ENCODE assay signal across 9 cellular contexts in genomic region chr15:44727462-44728231, GRCh38. TPM values are rescaled to one million over a fixed set of nuclear protein-coding genes. Genes with fewer than 3 reads are reported as not detected.
DNase-seq lines count a peak whose midpoint lies in the region; ATAC-seq and TF ChIP-seq lines count a peak whose summit lies in the region.
"Had no signal": no experiment of that assay in that cellular context is flagged by ENCODE, and none has a peak within 500 bp of the region (broad histone marks: within the 10 kb centered on the region; RNA-seq: fewer than 3 reads in every experiment).

No MANE protein-coding gene starts in this region.

- no peak for ATAC-seq in activated CD4-positive, alpha-beta T cell treated with anti-CD3 and anti-CD28 coated beads for 36 hours
- ATAC-seq in left lung (no peak), HG02571 (IDR thresholded peaks at IDR 0.05; ENCODE audit: unreplicated experiment) (no peak)

- H3K27me3 Mint-ChIP-seq in activated CD4-positive, alpha-beta T cell treated with anti-CD3 and anti-CD28 coated beads for 36 hours, result no peaks in the 10 kb centered on the region
- no peaks in the 10 kb centered on the region for H3K27me3 Mint-ChIP-seq in activated T-helper 2 cell treated with anti-CD3 and anti-CD28 coated beads, Interferon-gamma antibody, Interleukin-2, Interleukin-4, amounts not matched to agents 10 μg/mL and 5 μg/mL and 100 μg/mL, durations not matched to agents 14 hours and 24 hours and 36 hours (ENCODE audit: low read depth)

- peaks cover 0 to 9% of the 10 kb centered on the region in 2 donors for H3K36me3 ChIP-seq in left lung

- H3K4me3 ChIP-seq in left lung, result peak overlapping the region in 1 of 2 donors; percentile 72

- peaks cover 66% of the 10 kb centered on the region for H3K4me1 Mint-ChIP-seq in activated CD4-positive, alpha-beta T cell treated with anti-CD3 and anti-CD28 coated beads for 36 hours
- peaks cover 60% of the 10 kb centered on the region for H3K4me1 Mint-ChIP-seq in activated T-helper 2 cell treated with anti-CD3 and anti-CD28 coated beads, Interferon-gamma antibody, Interleukin-2, Interleukin-4, amounts not matched to agents 10 μg/mL and 5 μg/mL and 100 μg/mL, durations not matched to agents 14 hours and 24 hours and 36 hours (ENCODE audit: low read depth)

- CTCF ChIA-PET in activated CD4-positive, alpha-beta T cell treated with anti-CD3 and anti-CD28 coated beads for 36 hours (lab: Charles Lee), result interaction anchor here (0.6 to 6.0 kb wide), 7 partner anchors 9 to 143 kb away, joined by 3 to 113 read pairs (median 4); partner anchors contain the start of genes B2M, PATL2, SPG11 and TRIM69

- H3K9me3 ChIP-seq in left lung, result no peaks in the 10 kb centered on the region

- no peaks in the 10 kb centered on the region for H3K27me3 ChIP-seq in left lung

- peak; percentile 42 for DNase-seq in activated CD4-positive, alpha-beta T cell treated with anti-CD3 and anti-CD28 coated beads for 36 hours
- DNase-seq in activated CD4-positive, alpha-beta T cell treated with anti-CD3 and anti-CD28 coated beads for 48 hours, result no peak
- no peak for DNase-seq in activated T-helper 2 cell treated with anti-CD3 and anti-CD28 coated beads, Interferon-gamma antibody, Interleukin-2, Interleukin-4, amounts not matched to agents 10 μg/mL and 5 μg/mL and 100 μg/mL, durations not matched to agents 14 hours and 24 hours and 36 hours (ENCODE audit: low spot score)
- no peak for DNase-seq in left lung
- no peak for DNase-seq in HUDEP-2 (lab: John Stamatoyannopoulos, UW; ENCODE audit: unreplicated experiment in 76 of 76)
- DNase-seq in C1 segment of cervical spinal cord (lab: John Stamatoyannopoulos, UW), result no peak
- DNase-seq: effector CD8-positive, alpha-beta T cell had no signal

- intact Hi-C loops in activated CD4-positive, alpha-beta T cell treated with anti-CD3 and anti-CD28 coated beads for 36 hours (cut with DNase I, micrococcal nuclease), result loop anchor here (1.0 to 5.0 kb wide), 13 partner anchors 8 to 675 kb away; partner anchors contain the start of genes SPG11 (in 2 of the 2), B2M (in 1 of the 2), CTDSPL2 (in 1 of the 2) and EIF3J (in 1 of the 2)
- intact Hi-C loops in activated T-helper 2 cell treated with anti-CD3 and anti-CD28 coated beads, Interferon-gamma antibody, Interleukin-2, Interleukin-4, amounts not matched to agents 10 μg/mL and 5 μg/mL and 100 μg/mL, durations not matched to agents 14 hours and 24 hours and 36 hours (cut with micrococcal nuclease), result loop anchor here (1.0 to 10.0 kb wide), 8 partner anchors 8 to 903 kb away; partner anchors contain the start of genes B2M, EIF3J, GOLM2 and MFAP1
- intact Hi-C loops in left lung (cut with DNase I), result no loop called here

- H3K27ac ChIP-seq in left lung, result peak overlapping the region; percentile 98
- peak overlapping the region; percentile 3 for H3K27ac ChIP-seq in temporal lobe (ENCODE audit: low read depth, low read length)

- H3K9me3 Mint-ChIP-seq in activated CD4-positive, alpha-beta T cell treated with anti-CD3 and anti-CD28 coated beads for 36 hours (ENCODE audit: low read depth), result no peaks in the 10 kb centered on the region
- no peaks in the 10 kb centered on the region for H3K9me3 Mint-ChIP-seq in activated T-helper 2 cell treated with anti-CD3 and anti-CD28 coated beads, Interferon-gamma antibody, Interleukin-2, Interleukin-4, amounts not matched to agents 10 μg/mL and 5 μg/mL and 100 μg/mL, durations not matched to agents 14 hours and 24 hours and 36 hours

- peaks cover 31% of the 10 kb centered on the region for H3K36me3 Mint-ChIP-seq in activated CD4-positive, alpha-beta T cell treated with anti-CD3 and anti-CD28 coated beads for 36 hours (ENCODE audit: low read depth)
- peaks cover 31% of the 10 kb centered on the region for H3K36me3 Mint-ChIP-seq in activated T-helper 2 cell treated with anti-CD3 and anti-CD28 coated beads, Interferon-gamma antibody, Interleukin-2, Interleukin-4, amounts not matched to agents 10 μg/mL and 5 μg/mL and 100 μg/mL, durations not matched to agents 14 hours and 24 hours and 36 hours (ENCODE audit: low read depth)

- H3K4me3 Mint-ChIP-seq in activated CD4-positive, alpha-beta T cell treated with anti-CD3 and anti-CD28 coated beads for 36 hours, result peak overlapping the region; percentile 91
- H3K4me3 Mint-ChIP-seq in activated T-helper 2 cell treated with anti-CD3 and anti-CD28 coated beads, Interferon-gamma antibody, Interleukin-2, Interleukin-4, amounts not matched to agents 10 μg/mL and 5 μg/mL and 100 μg/mL, durations not matched to agents 14 hours and 24 hours and 36 hours (ENCODE audit: low read depth), result peak overlapping the region; percentile 53

- POLR2A ChIA-PET in activated CD4-positive, alpha-beta T cell treated with anti-CD3 and anti-CD28 coated beads for 36 hours (lab: Charles Lee), result interaction anchor here (0.7 to 15.3 kb wide), 8 partner anchors 9 to 95 kb away, joined by 3 to 474 read pairs (median 10); partner anchors contain the start of genes B2M, PATL2, SPG11 and TRIM69

- H3K27ac Mint-ChIP-seq in activated CD4-positive, alpha-beta T cell treated with anti-CD3 and anti-CD28 coated beads for 36 hours, result peak overlapping the region; percentile 99
- H3K27ac Mint-ChIP-seq in activated T-helper 2 cell treated with anti-CD3 and anti-CD28 coated beads, Interferon-gamma antibody, Interleukin-2, Interleukin-4, amounts not matched to agents 10 μg/mL and 5 μg/mL and 100 μg/mL, durations not matched to agents 14 hours and 24 hours and 36 hours, result peak overlapping the region; percentile 97

- H3K4me1 ChIP-seq in left lung, result peaks cover 14 to 78% of the 10 kb centered on the region in 2 donors

- no peak for TF ChIP-seq CTCF in left lung (IDR thresholded peaks at IDR 0.05)

RNA-seq across cellular contexts. Expression of gene TRIM69, which starts 8.7 kb away (rescaled TPM):
- total RNA-seq in activated CD4-positive, alpha-beta T cell treated with anti-CD3 and anti-CD28 coated beads for 36 hours, result 10 to 100 TPM; 65.8 to 67.9 TPM
- total RNA-seq in activated T-helper 2 cell treated with anti-CD3 and anti-CD28 coated beads, Interferon-gamma antibody, Interleukin-2, Interleukin-4, amounts not matched to agents 10 μg/mL and 5 μg/mL and 100 μg/mL, durations not matched to agents 14 hours and 24 hours and 36 hours, result 70.8 and 75.1 TPM in 2 replicates
- 10 to 100 TPM; 26.6 to 30.8 TPM for total RNA-seq in left lung
- 27.0 TPM for total RNA-seq in temporal lobe

RNA-seq across cellular contexts. Expression of gene B2M, which starts 16.3 kb away (rescaled TPM):
- 1,000 to 10,000 TPM; 5,181 to 7,416 TPM for total RNA-seq in activated CD4-positive, alpha-beta T cell treated with anti-CD3 and anti-CD28 coated beads for 36 hours
- 4,961 and 5,148 TPM in 2 replicates for total RNA-seq in activated T-helper 2 cell treated with anti-CD3 and anti-CD28 coated beads, Interferon-gamma antibody, Interleukin-2, Interleukin-4, amounts not matched to agents 10 μg/mL and 5 μg/mL and 100 μg/mL, durations not matched to agents 14 hours and 24 hours and 36 hours
- 1,000 to 10,000 TPM; 4,127 to 5,072 TPM for total RNA-seq in left lung
- total RNA-seq in temporal lobe, result 223 TPM

RNA-seq across cellular contexts. Expression of gene PATL2, which starts 16.5 kb away (rescaled TPM):
- 10 to 100 TPM; 11.2 to 14.1 TPM for total RNA-seq in activated CD4-positive, alpha-beta T cell treated with anti-CD3 and anti-CD28 coated beads for 36 hours
- total RNA-seq in activated T-helper 2 cell treated with anti-CD3 and anti-CD28 coated beads, Interferon-gamma antibody, Interleukin-2, Interleukin-4, amounts not matched to agents 10 μg/mL and 5 μg/mL and 100 μg/mL, durations not matched to agents 14 hours and 24 hours and 36 hours, result 15.3 and 16.9 TPM in 2 replicates
- 1 to 10 TPM; 1.7 to 3.8 TPM for total RNA-seq in left lung
- total RNA-seq in temporal lobe, result not detected

Comparison
In these comparisons a context has a peak if more than half of its experiments do, and no peak if none do; other contexts are left out.
1. RNA of gene B2M, which starts 16.3 kb away (total RNA-seq): 5,181 to 7,416 TPM in activated CD4-positive, alpha-beta T cell treated with anti-CD3 and anti-CD28 coated beads for 36 hours, 4,127 to 5,072 TPM in left lung and 4,961 to 5,148 TPM in activated T-helper 2 cell treated with anti-CD3 and anti-CD28 coated beads, Interferon-gamma antibody, Interleukin-2, Interleukin-4, amounts not matched to agents 10 μg/mL and 5 μg/mL and 100 μg/mL, durations not matched to agents 14 hours and 24 hours and 36 hours; 223 TPM in temporal lobe (single experiment); every median in the first group is over 10 times any median in the second.
2. intact Hi-C loops: an anchor here in activated CD4-positive, alpha-beta T cell treated with anti-CD3 and anti-CD28 coated beads for 36 hours (1.0 to 5.0 kb wide) and activated T-helper 2 cell treated with anti-CD3 and anti-CD28 coated beads, Interferon-gamma antibody, Interleukin-2, Interleukin-4, amounts not matched to agents 10 μg/mL and 5 μg/mL and 100 μg/mL, durations not matched to agents 14 hours and 24 hours and 36 hours (1.0 to 10.0 kb wide); none called in left lung.